16 cellular contexts compared by ENCODE assay signal in the genomic region with DNA sequence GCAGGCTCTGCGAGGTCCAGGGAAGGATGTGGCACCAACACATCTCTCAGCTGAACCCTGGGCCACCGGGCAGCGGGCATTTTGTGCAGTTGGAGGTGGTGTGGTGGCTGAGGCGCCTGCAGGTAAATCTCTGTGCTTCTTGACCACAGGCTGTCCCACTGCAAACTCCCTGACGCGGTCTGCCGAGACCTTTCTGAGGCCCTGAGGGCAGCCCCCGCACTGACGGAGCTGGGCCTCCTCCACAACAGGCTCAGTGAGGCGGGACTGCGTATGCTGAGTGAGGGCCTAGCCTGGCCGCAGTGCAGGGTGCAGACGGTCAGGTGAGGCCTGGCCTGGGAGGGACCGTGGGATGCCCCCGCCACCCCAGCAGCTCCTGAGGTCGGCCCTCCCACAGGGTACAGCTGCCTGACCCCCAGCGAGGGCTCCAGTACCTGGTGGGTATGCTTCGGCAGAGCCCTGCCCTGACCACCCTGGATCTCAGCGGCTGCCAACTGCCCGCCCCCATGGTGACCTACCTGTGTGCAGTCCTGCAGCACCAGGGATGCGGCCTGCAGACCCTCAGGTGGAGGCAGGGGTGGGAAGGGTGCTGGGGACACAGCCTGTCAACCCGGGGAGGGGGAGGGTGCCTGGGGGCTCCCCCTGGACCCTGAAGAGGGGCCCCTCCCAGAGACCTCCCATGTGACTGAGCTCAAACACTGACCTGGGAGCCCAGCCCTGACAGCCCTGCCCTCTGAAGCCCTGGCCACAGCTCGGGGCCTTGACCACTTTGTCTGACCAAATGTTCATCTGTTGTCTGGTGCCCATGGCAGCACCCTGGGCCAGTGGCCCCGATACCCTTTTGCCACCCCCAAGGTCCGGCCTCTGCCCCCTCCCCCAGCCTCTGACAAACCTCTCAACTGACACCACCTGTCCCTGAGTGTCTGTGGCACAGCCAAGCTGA. TPM values are rescaled to one million over a fixed set of nuclear protein-coding genes. Genes with fewer than 3 reads are reported as not detected.
DNase-seq lines count a peak whose midpoint lies in the region; ATAC-seq and TF ChIP-seq lines count a peak whose summit lies in the region.
"Had no signal": no experiment of that assay in that cellular context is flagged by ENCODE, and none has a peak within 500 bp of the region (broad histone marks: within the 10 kb centered on the region; RNA-seq: fewer than 3 reads in every experiment).

No MANE protein-coding gene starts in this region.

- intact Hi-C loops in CD4-positive, alpha-beta T cell (cut with DNase I, micrococcal nuclease) = loop anchor here (2.0 to 5.0 kb wide), 3 partner anchors 14 to 47 kb away; partner anchors contain the start of genes PSMD13 (in 1 of the 2) and SIRT3 (in 1 of the 2)

- H3K27me3 ChIP-seq in CD4-positive, alpha-beta T cell (ENCODE audit: control insufficient read depth, insufficient read depth, low read length) = peaks cover 10% of the 10 kb centered on the region
- H3K27me3 ChIP-seq in neural progenitor cell = peaks cover 29% of the 10 kb centered on the region

- peaks cover 47% of the 10 kb centered on the region for H3K4me1 Mint-ChIP-seq in CD4-positive, alpha-beta T cell (ENCODE audit: low read depth)
- peaks cover 19% of the 10 kb centered on the region for H3K4me1 Mint-ChIP-seq in neural progenitor cell

- H3K9ac ChIP-seq in neural progenitor cell = no peak overlapping the region
- H3K9ac ChIP-seq: BLaER1 treated with 17β-estradiol and CSF1 and Interleukin-3, amounts not matched to agents 10 nM and 100 nM had no signal

- ATAC-seq in CD4-positive, alpha-beta T cell (ENCODE audit: poor library complexity) = no peak
- no peak for ATAC-seq in HG03095 (IDR thresholded peaks at IDR 0.05; ENCODE audit: unreplicated experiment)
- ATAC-seq: stimulated activated memory B cell treated with anti-CD40 and anti-IgM and Interleukin-4, amounts not matched to agents 10 μg/mL and 1 μg/mL and 100 μg/mL, for 72 hours had no signal

- no peak overlapping the region for H3K4me3 ChIP-seq in neural progenitor cell
- H3K4me3 ChIP-seq: BLaER1 treated with 17β-estradiol and CSF1 and Interleukin-3, amounts not matched to agents 10 nM and 100 nM; SJCRH30 had no signal

- peaks cover 17% of the 10 kb centered on the region for H3K27me3 Mint-ChIP-seq in CD4-positive, alpha-beta T cell
- H3K27me3 Mint-ChIP-seq in neural progenitor cell (ENCODE audit: insufficient read depth, low read depth) = peaks cover 19% of the 10 kb centered on the region

- H3K36me3 Mint-ChIP-seq in CD4-positive, alpha-beta T cell (ENCODE audit: low read depth) = peaks cover 30% of the 10 kb centered on the region
- H3K36me3 Mint-ChIP-seq in neural progenitor cell = no peaks in the 10 kb centered on the region
- H3K36me3 Mint-ChIP-seq: stimulated activated memory B cell treated with anti-CD40 and anti-IgM and Interleukin-4, amounts not matched to agents 10 μg/mL and 1 μg/mL and 100 μg/mL, for 72 hours had no signal

- H3F3A ChIP-seq in neural progenitor cell (ENCODE audit: low read depth) = no peaks in the 10 kb centered on the region

- TF ChIP-seq CTCF in CD4-positive, alpha-beta T cell (IDR thresholded peaks at IDR 0.05) = no peak
- no peak for TF ChIP-seq CTCF in GM13976 (IDR thresholded peaks at IDR 0.05; ENCODE audit: borderline replicate concordance, control extremely low read depth, extremely low read depth, insufficient read depth, missing control alignments)
- no peak for TF ChIP-seq CTCF in neural progenitor cell (IDR thresholded peaks at IDR 0.05)

- no peaks in the 10 kb centered on the region for H3K36me3 ChIP-seq in neural progenitor cell
- H3K36me3 ChIP-seq: BLaER1 treated with 17β-estradiol and CSF1 and Interleukin-3, amounts not matched to agents 10 nM and 100 nM; SJCRH30 had no signal

- CTCF ChIA-PET in CD4-positive, alpha-beta T cell (lab: Charles Lee) = interaction anchor here (1.1 kb wide), 1 partner anchor 34 kb away, joined by 3 read pairs; no protein-coding TSS in a partner anchor

- H3K27ac ChIP-seq in CD4-positive, alpha-beta T cell (ENCODE audit: low read depth, low read length) = no peak overlapping the region
- no peak overlapping the region for H3K27ac ChIP-seq in neural progenitor cell
- H3K27ac ChIP-seq: BLaER1 treated with 17β-estradiol and CSF1 and Interleukin-3, amounts not matched to agents 10 nM and 100 nM; SJCRH30 had no signal

- no peaks in the 10 kb centered on the region for H4K20me1 ChIP-seq in neural progenitor cell (ENCODE audit: low read depth)

- peak overlapping the region; percentile 70 for H3K27ac Mint-ChIP-seq in CD4-positive, alpha-beta T cell
- peak overlapping the region; percentile 58 for H3K27ac Mint-ChIP-seq in neural progenitor cell

- peaks cover 11% of the 10 kb centered on the region for H3K4me1 ChIP-seq in neural progenitor cell

- no peaks in the 10 kb centered on the region for H3K79me2 ChIP-seq in neural progenitor cell (ENCODE audit: low read depth)

- no peak overlapping the region for H3K4me2 ChIP-seq in neural progenitor cell
- H3K4me2 ChIP-seq: BLaER1 treated with 17β-estradiol and CSF1 and Interleukin-3, amounts not matched to agents 10 nM and 100 nM had no signal

- H2AFZ ChIP-seq in neural progenitor cell (replicated peaks) = no peak overlapping the region

- H3K4me3 Mint-ChIP-seq in CD4-positive, alpha-beta T cell = no peak overlapping the region
- H3K4me3 Mint-ChIP-seq in neural progenitor cell = no peak overlapping the region
- H3K4me3 Mint-ChIP-seq: stimulated activated memory B cell treated with anti-CD40 and anti-IgM and Interleukin-4, amounts not matched to agents 10 μg/mL and 1 μg/mL and 100 μg/mL, for 72 hours had no signal

- in situ Hi-C loops in GM13976 (cut with MboI; ENCODE audit: low sequenced_read_pairs, unreplicated experiment) = no loop called here

- POLR2A ChIA-PET in CD4-positive, alpha-beta T cell (lab: Charles Lee) = interaction anchor here (0.7 to 7.5 kb wide), 6 partner anchors 16 to 163 kb away, joined by 3 to 185 read pairs (median 5); partner anchors contain the start of genes BET1L and RIC8A

- H3K9me3 ChIP-seq in CD4-positive, alpha-beta T cell (ENCODE audit: control insufficient read depth, low read length) = no peaks in the 10 kb centered on the region
- H3K9me3 ChIP-seq in neural progenitor cell (ENCODE audit: low read depth) = no peaks in the 10 kb centered on the region
- H3K9me3 ChIP-seq: SJCRH30 had no signal

- H3K9me3 Mint-ChIP-seq in CD4-positive, alpha-beta T cell = no peaks in the 10 kb centered on the region
- H3K9me3 Mint-ChIP-seq in neural progenitor cell = peaks cover 2% of the 10 kb centered on the region
- H3K9me3 Mint-ChIP-seq: stimulated activated memory B cell treated with anti-CD40 and anti-IgM and Interleukin-4, amounts not matched to agents 10 μg/mL and 1 μg/mL and 100 μg/mL, for 72 hours had no signal

- peak in 2 of 10 experiments; percentile 1 to 31 for DNase-seq in CD4-positive, alpha-beta T cell
- peak; percentile 26 for DNase-seq in GM13976 (ENCODE audit: low spot score)
- DNase-seq in ecto neural progenitor cell (ENCODE audit: low spot score) = peak; percentile 52
- DNase-seq in neural progenitor cell (ENCODE audit: low spot score) = no peak
- no peak for DNase-seq in hippocampal formation (lab: John Stamatoyannopoulos, UW)
- DNase-seq in OCI-M2 (lab: John Stamatoyannopoulos, UW; ENCODE audit: unreplicated experiment) = no peak
- no peak for DNase-seq in DMS79 (lab: John Stamatoyannopoulos, UW)
- DNase-seq: dermis blood vessel endothelial cell, NCI-H2107 had no signal

RNA-seq across cellular contexts. Expression of gene PGGHG, which starts 4.6 kb away (rescaled TPM):
- total RNA-seq in CD4-positive, alpha-beta T cell = 100 to 1,000 TPM; 670 to 671 TPM
- total RNA-seq in neural progenitor cell (ENCODE audit: low replicate concordance) = 20.5 and 44.4 TPM in 2 replicates

RNA-seq across cellular contexts. Expression of gene NLRP6, which starts 6.1 kb away (rescaled TPM):
- total RNA-seq in CD4-positive, alpha-beta T cell = 10 to 100 TPM; 14.4 to 14.7 TPM
- not detected in 2 replicates for total RNA-seq in neural progenitor cell (ENCODE audit: low replicate concordance)
- total RNA-seq: astrocyte, dermis blood vessel endothelial cell, HT-29, SJCRH30 had no signal

RNA-seq across cellular contexts. Expression of gene IFITM5, which starts 15.0 kb away (rescaled TPM):
- total RNA-seq in CD4-positive, alpha-beta T cell = not detected
- total RNA-seq in neural progenitor cell (ENCODE audit: low replicate concordance) = not detected in 2 replicates
- total RNA-seq: astrocyte, dermis blood vessel endothelial cell, HT-29, mononuclear cell, SJCRH30 had no signal

RNA-seq across cellular contexts. Expression of gene IFITM2, which starts 23.3 kb away (rescaled TPM):
- total RNA-seq in CD4-positive, alpha-beta T cell = 100 to 1,000 TPM; 364 to 383 TPM
- 10.5 and 63.9 TPM in 2 replicates for total RNA-seq in neural progenitor cell (ENCODE audit: low replicate concordance)

RNA-seq across cellular contexts. Expression of gene IFITM1, which starts 29.5 kb away (rescaled TPM):
- total RNA-seq in CD4-positive, alpha-beta T cell = 100 to 1,000 TPM; 286 to 306 TPM
- total RNA-seq in neural progenitor cell (ENCODE audit: low replicate concordance) = 13.3 and 48.6 TPM in 2 replicates

Comparison
In these comparisons a context has a peak if more than half of its experiments do, and no peak if none do; other contexts are left out.
1. DNase-seq: peak in GM13976 (single experiment) and ecto neural progenitor cell (single experiment); none in neural progenitor cell (single experiment), hippocampal formation (0 of 2), OCI-M2 (single experiment) and DMS79 (single experiment).
2. RNA of gene PGGHG, which starts 4.6 kb away (total RNA-seq): 670 to 671 TPM in CD4-positive, alpha-beta T cell; 20.5 to 44.4 TPM in neural progenitor cell; every median in the first group is over 10 times any median in the second.
3. RNA of gene NLRP6, which starts 6.1 kb away (total RNA-seq): 14.4 to 14.7 TPM in CD4-positive, alpha-beta T cell; not detected in neural progenitor cell; every median in the first group is over 10 times any median in the second.